ENCODE assay signal across 6 cellular contexts in genomic region chrX:48956728-48957414, GRCh38. TPM values are rescaled to one million over a fixed set of nuclear protein-coding genes. Genes with fewer than 3 reads are reported as not detected.
DNase-seq lines count a peak whose midpoint lies in the region; ATAC-seq and TF ChIP-seq lines count a peak whose summit lies in the region.

No MANE protein-coding gene starts in this region.

- ATAC-seq in right cardiac atrium = no peak

- no peaks in the 10 kb centered on the region for H3K9me3 Mint-ChIP-seq in activated CD4-positive, alpha-beta memory T cell treated with anti-CD3 and anti-CD28 coated beads, Interleukin-2, amount 10 ng/mL, durations not matched to agents 7 days and 5 days

- peaks cover 60% of the 10 kb centered on the region for H3K4me1 Mint-ChIP-seq in activated CD4-positive, alpha-beta memory T cell treated with anti-CD3 and anti-CD28 coated beads, Interleukin-2, amount 10 ng/mL, durations not matched to agents 7 days and 5 days

- POLR2A ChIA-PET in activated CD4-positive, alpha-beta memory T cell treated with anti-CD3 and anti-CD28 coated beads, Interleukin-2, amount 10 ng/mL, durations not matched to agents 7 days and 5 days (lab: Charles Lee) = interaction anchor here (0.8 to 6.8 kb wide), 9 partner anchors 15 to 155 kb away, joined by 3 to 125 read pairs (median 10); partner anchors contain the start of genes HDAC6, SLC35A2 and TFE3

- peak overlapping the region; percentile 49 for H3K27ac ChIP-seq in right cardiac atrium (ENCODE audit: low read length)
- peak overlapping the region; percentile 92 to 97 (median 93) for H3K27ac ChIP-seq in stomach

- H3K36me3 ChIP-seq in HAP-1 (replicated peaks) (peaks cover 27% of the 10 kb centered on the region), stomach (peaks cover 0 to 17% (median 8%) of the 10 kb centered on the region in 4 donors)

- DNase-seq in HAP-1 (ENCODE audit: low spot score in 2 of 2) = peak in 1 of 2 experiments; percentile 38
- peak; percentile 53 for DNase-seq in activated CD4-positive, alpha-beta memory T cell treated with anti-CD3 and anti-CD28 coated beads, Interleukin-2, amount 10 ng/mL, durations not matched to agents 7 days and 5 days
- DNase-seq in right cardiac atrium = peak; percentile 41 to 78 (median 57)
- DNase-seq in stomach = peak; percentile 41
- no peak for DNase-seq in SW480 (ENCODE audit: low spot score)
- no peak for DNase-seq in mesenteric fat pad (ENCODE audit: low spot score)

- CTCF ChIA-PET in activated CD4-positive, alpha-beta memory T cell treated with anti-CD3 and anti-CD28 coated beads, Interleukin-2, amount 10 ng/mL, durations not matched to agents 7 days and 5 days (lab: Charles Lee) = interaction anchor here (0.7 to 3.0 kb wide), 2 partner anchors 11 to 261 kb away, joined by 3 to 9 read pairs; no protein-coding TSS in a partner anchor

- no peak for TF ChIP-seq EP300 in stomach (IDR thresholded peaks at IDR 0.05)

- H3K4me3 Mint-ChIP-seq in activated CD4-positive, alpha-beta memory T cell treated with anti-CD3 and anti-CD28 coated beads, Interleukin-2, amount 10 ng/mL, durations not matched to agents 7 days and 5 days = peak overlapping the region; percentile 78

- in situ Hi-C loops in HAP-1 (cut with MboI; ENCODE audit: low sequenced_read_pairs) = no loop called here

- no peaks in the 10 kb centered on the region for H3K27me3 ChIP-seq in HAP-1 (ENCODE audit: low read depth)
- H3K27me3 ChIP-seq in right cardiac atrium (ENCODE audit: control insufficient read depth, insufficient read depth) = no peaks in the 10 kb centered on the region
- H3K27me3 ChIP-seq in stomach = no peaks in the 10 kb centered on the region

- WGBS in right cardiac atrium = under 1% methylated on average over 49 of the region's 61 CpGs
- 1 to 44% (median 7%) methylated on average over 19 to 60 of the region's 61 CpGs for WGBS in stomach, 5 donors

- no peak for TF ChIP-seq CTCF in stomach (IDR thresholded peaks at IDR 0.05)

- H3K4me3 ChIP-seq in HAP-1 (peak overlapping the region; percentile 86), right cardiac atrium (ENCODE audit: low read length) (peak overlapping the region; percentile 75), stomach (peak overlapping the region; percentile 59 to 77 (median 68))

- peak overlapping the region; percentile 78 for H3K27ac Mint-ChIP-seq in activated CD4-positive, alpha-beta memory T cell treated with anti-CD3 and anti-CD28 coated beads, Interleukin-2, amount 10 ng/mL, durations not matched to agents 7 days and 5 days

- H3K27me3 Mint-ChIP-seq in activated CD4-positive, alpha-beta memory T cell treated with anti-CD3 and anti-CD28 coated beads, Interleukin-2, amount 10 ng/mL, durations not matched to agents 7 days and 5 days = no peaks in the 10 kb centered on the region

- H3K4me1 ChIP-seq in HAP-1 = peaks cover 11% of the 10 kb centered on the region
- peaks cover 12% of the 10 kb centered on the region for H3K4me1 ChIP-seq in right cardiac atrium (ENCODE audit: control insufficient read depth, insufficient read depth, low read length)
- peaks cover 0 to 58% (median 39%) of the 10 kb centered on the region in 4 donors for H3K4me1 ChIP-seq in stomach

- peaks cover 27% of the 10 kb centered on the region for H3K36me3 Mint-ChIP-seq in activated CD4-positive, alpha-beta memory T cell treated with anti-CD3 and anti-CD28 coated beads, Interleukin-2, amount 10 ng/mL, durations not matched to agents 7 days and 5 days (ENCODE audit: low read depth)

- intact Hi-C loops in right cardiac atrium (cut with DNase I) = no loop called here
- intact Hi-C loops in stomach (cut with DNase I; ENCODE audit: low total_unique reads) = no loop called here

- TF ChIP-seq POLR2A in stomach (IDR thresholded peaks at IDR 0.05) = no peak

- H3K9me3 ChIP-seq in HAP-1 (no peaks in the 10 kb centered on the region), right cardiac atrium (ENCODE audit: control insufficient read depth, low read length) (no peaks in the 10 kb centered on the region), stomach (no peaks in the 10 kb centered on the region)

RNA-seq across cellular contexts. Expression of gene OTUD5, which starts 0.5 kb away (rescaled TPM):
- total RNA-seq in activated CD4-positive, alpha-beta memory T cell treated with anti-CD3 and anti-CD28 coated beads, Interleukin-2, amount 10 ng/mL, durations not matched to agents 7 days and 5 days = 10 to 100 TPM; 63.2 to 63.7 TPM
- 10 to 100 TPM; 22.7 to 27.3 (median 24.9) TPM for total RNA-seq in right cardiac atrium
- 19.9 TPM for polyA plus RNA-seq in right cardiac atrium
- total RNA-seq in stomach = 100 to 1,000 TPM in 1 of 5 donors, 10 to 100 TPM in 4; 16.1 to 163 (median 18.1) TPM
- polyA plus RNA-seq in stomach = 10 to 100 TPM; 23.0 to 26.4 (median 25.5) TPM
- total RNA-seq in mesenteric fat pad = 40.0 TPM

RNA-seq across cellular contexts. Expression of gene KCND1, which starts 14.8 kb away (rescaled TPM):
- total RNA-seq in activated CD4-positive, alpha-beta memory T cell treated with anti-CD3 and anti-CD28 coated beads, Interleukin-2, amount 10 ng/mL, durations not matched to agents 7 days and 5 days = 1 to 10 TPM; 4.9 TPM
- 1 to 10 TPM; 1.3 to 1.6 (median 1.5) TPM for total RNA-seq in right cardiac atrium
- 0.97 TPM for polyA plus RNA-seq in right cardiac atrium
- 1 to 10 TPM in 1 of 5 donors, under 1 TPM in 1, not detected in 3; 0.45 to 2.4 TPM for total RNA-seq in stomach
- polyA plus RNA-seq in stomach = under 1 TPM; 0.15 to 0.68 (median 0.19) TPM
- 1.3 TPM for total RNA-seq in mesenteric fat pad

RNA-seq across cellular contexts. Expression of gene PIM2, which starts 38.0 kb away (rescaled TPM):
- total RNA-seq in activated CD4-positive, alpha-beta memory T cell treated with anti-CD3 and anti-CD28 coated beads, Interleukin-2, amount 10 ng/mL, durations not matched to agents 7 days and 5 days = 100 to 1,000 TPM; 354 to 359 TPM
- total RNA-seq in right cardiac atrium = 1 to 10 TPM; 3.6 to 6.6 (median 5.7) TPM
- 4.3 TPM for polyA plus RNA-seq in right cardiac atrium
- 10 to 100 TPM in 2 of 5 donors, 1 to 10 TPM in 3; 1.2 to 33.2 (median 9.6) TPM for total RNA-seq in stomach
- polyA plus RNA-seq in stomach = 10 to 100 TPM in 2 of 3 donors, 1 to 10 TPM in 1; 7.3 to 12.7 (median 10.3) TPM
- 5.7 TPM for total RNA-seq in mesenteric fat pad

RNA-seq across cellular contexts. Expression of gene GRIPAP1, which starts 45.2 kb away (rescaled TPM):
- 100 to 1,000 TPM; 104 to 116 TPM for total RNA-seq in activated CD4-positive, alpha-beta memory T cell treated with anti-CD3 and anti-CD28 coated beads, Interleukin-2, amount 10 ng/mL, durations not matched to agents 7 days and 5 days
- 10 to 100 TPM; 24.0 to 34.1 (median 27.8) TPM for total RNA-seq in right cardiac atrium
- polyA plus RNA-seq in right cardiac atrium = 20.6 TPM
- total RNA-seq in stomach = 100 to 1,000 TPM in 1 of 5 donors, 10 to 100 TPM in 4; 30.7 to 127 (median 58.9) TPM
- polyA plus RNA-seq in stomach = 10 to 100 TPM; 15.6 to 21.0 (median 16.3) TPM
- total RNA-seq in mesenteric fat pad = 37.6 TPM

RNA-seq across cellular contexts. Expression of gene SLC35A2, which starts 45.4 kb away (rescaled TPM):
- 10 to 100 TPM; 17.9 to 18.3 TPM for total RNA-seq in activated CD4-positive, alpha-beta memory T cell treated with anti-CD3 and anti-CD28 coated beads, Interleukin-2, amount 10 ng/mL, durations not matched to agents 7 days and 5 days
- 10 to 100 TPM in 3 of 4 donors, 1 to 10 TPM in 1; 9.9 to 16.7 (median 13.2) TPM for total RNA-seq in right cardiac atrium
- polyA plus RNA-seq in right cardiac atrium = 10.4 TPM
- total RNA-seq in stomach = 10 to 100 TPM in 3 of 5 donors, 1 to 10 TPM in 1, not detected in 1; 4.3 to 25.4 (median 14.5) TPM
- 10 to 100 TPM in 1 of 3 donors, 1 to 10 TPM in 2; 6.9 to 12.3 (median 10.0) TPM for polyA plus RNA-seq in stomach
- 24.5 TPM for total RNA-seq in mesenteric fat pad

Comparison
In these comparisons a context has a peak if more than half of its experiments do, and no peak if none do; other contexts are left out.
1. DNase-seq: peak in activated CD4-positive, alpha-beta memory T cell treated with anti-CD3 and anti-CD28 coated beads, Interleukin-2, amount 10 ng/mL, durations not matched to agents 7 days and 5 days (single experiment), right cardiac atrium (3 of 3) and stomach (single experiment); none in SW480 (single experiment) and mesenteric fat pad (single experiment).
2. RNA of gene PIM2, which starts 38.0 kb away (total RNA-seq): 354 to 359 TPM in activated CD4-positive, alpha-beta memory T cell treated with anti-CD3 and anti-CD28 coated beads, Interleukin-2, amount 10 ng/mL, durations not matched to agents 7 days and 5 days; 1.2 to 33.2 TPM in stomach, 3.6 to 6.6 TPM in right cardiac atrium and 5.7 TPM in mesenteric fat pad (single experiment); every median in the first group is over 10 times any median in the second.
3. Peak in every context shown above with its lines, with median percentiles within 50 percentile points of each other: H3K4me3 ChIP-seq.